8 cellular contexts compared by ENCODE assay signal in genomic region chr10:102119417-102120141, GRCh38. TPM values are rescaled to one million over a fixed set of nuclear protein-coding genes. Genes with fewer than 3 reads are reported as not detected.
DNase-seq lines count a peak whose midpoint lies in the region; ATAC-seq, FAIRE-seq and TF ChIP-seq lines count a peak whose summit lies in the region.

No MANE protein-coding gene starts in this region.

- H3K4me1 Mint-ChIP-seq in CD8-positive, alpha-beta memory T cell, result peaks cover 54 to 75% (median 72%) of the 10 kb centered on the region in 3 donors

- no peaks in the 10 kb centered on the region for H3K27me3 ChIP-seq in CD8-positive, alpha-beta memory T cell (ENCODE audit: insufficient read depth, low read length, poor library complexity, severe bottlenecking)
- H3K27me3 ChIP-seq in K562 (ENCODE audit: control insufficient read depth in 2 of 2, insufficient read depth in 2 of 2, low read length in 2 of 2), result no peaks in the 10 kb centered on the region
- no peaks in the 10 kb centered on the region for H3K27me3 ChIP-seq in rectal smooth muscle tissue (ENCODE audit: control insufficient read depth, insufficient read depth, low read length)

- H3K36me3 Mint-ChIP-seq in CD8-positive, alpha-beta memory T cell, result peaks cover 0 to 9% (median 0%) of the 10 kb centered on the region in 3 donors

- TF ChIP-seq CTCF in K562 (IDR thresholded peaks at IDR 0.05 in 2 of 3, conservative IDR thresholded peaks at IDR 0.05 in 1 of 3; ENCODE audit: insufficient read depth in 2 of 3, low read depth in 1 of 3, low read length in 3 of 3), result no peak

- peak overlapping the region; percentile 83 to 95 for H3K9ac ChIP-seq in K562 (ENCODE audit: insufficient read depth in 1 of 2, low read depth in 2 of 2, low read length in 2 of 2)
- H3K9ac ChIP-seq in rectal smooth muscle tissue (ENCODE audit: low read length), result peak overlapping the region; percentile 94

- H3K27me3 Mint-ChIP-seq in CD8-positive, alpha-beta memory T cell, result no peaks in the 10 kb centered on the region

- WGBS in K562 (ENCODE audit: insufficient coverage, low coverage, missing lambda C conversion rate), result 1% methylated on average over 12 of the region's 22 CpGs

- no peaks in the 10 kb centered on the region for H3K9me1 ChIP-seq in K562 (ENCODE audit: control insufficient read depth, insufficient read depth, low read length)

- peak overlapping the region; percentile 96 for H3K27ac ChIP-seq in CD8-positive, alpha-beta memory T cell (ENCODE audit: low read depth, low read length)
- peak overlapping the region; percentile 90 for H3K27ac ChIP-seq in K562 (ENCODE audit: extremely low read depth, low read depth, low read length)
- H3K27ac ChIP-seq in rectal smooth muscle tissue (ENCODE audit: low read depth, low read length), result peak overlapping the region; percentile 100

- H3K27ac Mint-ChIP-seq in CD8-positive, alpha-beta memory T cell, result peak overlapping the region; percentile 90 to 98 (median 96)

- peaks cover 60% of the 10 kb centered on the region for H3K4me1 ChIP-seq in CD8-positive, alpha-beta memory T cell (ENCODE audit: insufficient read depth, low read length)
- H3K4me1 ChIP-seq in K562 (replicated peaks in 1 of 2; ENCODE audit: control insufficient read depth in 2 of 2, insufficient read depth in 2 of 2, low read length in 2 of 2) (peaks cover 39 to 54% of the 10 kb centered on the region in 2 experiments), rectal smooth muscle tissue (ENCODE audit: control insufficient read depth, insufficient read depth, low read length) (peaks cover 34% of the 10 kb centered on the region)

- no peak for TF ChIP-seq RAD21 in K562 (CRISPR knock-in tag; conservative IDR thresholded peaks at IDR 0.05 in 1 of 2, IDR thresholded peaks at IDR 0.05 in 1 of 2)

- CTCF ChIA-PET in CD8-positive, alpha-beta memory T cell (lab: Charles Lee), result interaction anchor here (0.9 to 1.6 kb wide), 3 partner anchors 13 to 47 kb away, joined by 3 to 4 read pairs (median 3); partner anchors contain the start of genes NOLC1 and PPRC1
- CTCF ChIA-PET in K562 (lab: Yijun Ruan, JAX; ENCODE audit: low intra/inter-chr PET ratio), result interaction anchor here (0.6 kb wide), 1 partner anchor 10 kb away, joined by 3 read pairs; no protein-coding TSS in a partner anchor

- no peaks in the 10 kb centered on the region for H4K20me1 ChIP-seq in K562 (replicated peaks; ENCODE audit: control insufficient read depth, insufficient read depth, low read length)

- peak overlapping the region; percentile 59; the same call in 1 of the 2 replicates for H2AFZ ChIP-seq in K562 (ENCODE audit: low read depth, low read length)

- peak overlapping the region; percentile 82 for H3K4me3 ChIP-seq in CD8-positive, alpha-beta memory T cell (ENCODE audit: low read length)
- H3K4me3 ChIP-seq in K562 (peak overlapping the region; percentile 83), rectal smooth muscle tissue (ENCODE audit: low read length) (peak overlapping the region; percentile 94)

- no peaks in the 10 kb centered on the region for H3K9me3 ChIP-seq in CD8-positive, alpha-beta memory T cell (ENCODE audit: low read length)
- no peaks in the 10 kb centered on the region for H3K9me3 ChIP-seq in K562 (replicated peaks; ENCODE audit: control insufficient read depth, insufficient read depth, low read depth, low read length)

- peak; percentile 54 for FAIRE-seq in K562 (lab: Jason Lieb, UNC)

- in situ Hi-C loops in K562 (cut with MboI), result no loop called here

- peak; percentile 10; the same call in 1 of the 2 replicates for TF ChIP-seq POLR2A in K562 (conservative IDR thresholded peaks at IDR 0.05)

- peak overlapping the region; percentile 91 for H3K4me2 ChIP-seq in K562 (ENCODE audit: insufficient read depth, low read length)

- peak overlapping the region; percentile 89 to 97 (median 94) for H3K4me3 Mint-ChIP-seq in CD8-positive, alpha-beta memory T cell

- peak in 4 of 5 donors; percentile 30 to 64 (median 48) for DNase-seq in CD8-positive, alpha-beta memory T cell
- DNase-seq in K562 (ENCODE audit: extremely low read depth in 1 of 4, low spot score in 3 of 4) (peak; percentile 80 to 93 (median 82)), hepatic stellate cell (ENCODE audit: low spot score) (peak; percentile 92), cerebellar nuclear complex (lab: John Stamatoyannopoulos, UW) (no peak)

- no TSS peak for BruUV-seq in K562 (replicated peaks; lab: Mats Ljungman, UMichigan)

- no peaks in the 10 kb centered on the region for H3K36me3 ChIP-seq in CD8-positive, alpha-beta memory T cell (ENCODE audit: insufficient read depth, low read length)
- H3K36me3 ChIP-seq in K562 (ENCODE audit: control insufficient read depth, insufficient read depth, low read length) (0 out of 3 replicates have a peak, but pooled peaks cover 2% of the 10 kb centered on the region), rectal smooth muscle tissue (ENCODE audit: control insufficient read depth, insufficient read depth, low read length) (no peaks in the 10 kb centered on the region)

- ATAC-seq in HG03354 (IDR thresholded peaks at IDR 0.05; ENCODE audit: poor library complexity, severe bottlenecking, unreplicated experiment) (peak; percentile 1), SK-N-SH treated with all-trans-retinoic acid at 6 μM for 48 hours (peak; percentile 23), K562 (peak; percentile 37), HG03439 (IDR thresholded peaks at IDR 0.05; ENCODE audit: unreplicated experiment) (no peak)

- POLR2A ChIA-PET in CD8-positive, alpha-beta memory T cell (lab: Charles Lee), result interaction anchor here (0.6 to 1.2 kb wide), 4 partner anchors 12 to 35 kb away, joined by 3 to 5 read pairs (median 4); partner anchors contain the start of gene PPRC1
- POLR2A ChIA-PET in K562 (lab: Yijun Ruan, JAX), result interaction anchor here (0.6 kb wide), 1 partner anchor 70 kb away, joined by 3 read pairs; no protein-coding TSS in a partner anchor

- peaks cover 67% of the 10 kb centered on the region for H3K79me2 ChIP-seq in K562 (ENCODE audit: control insufficient read depth, insufficient read depth, low read length)

- no peaks in the 10 kb centered on the region for H3K9me3 Mint-ChIP-seq in CD8-positive, alpha-beta memory T cell

- no peak for TF ChIP-seq EP300 in K562 (IDR thresholded peaks at IDR 0.05; ENCODE audit: low read length)

- intact Hi-C loops in K562 (cut with micrococcal nuclease), result loop anchor here (10.0 kb wide), 1 partner anchor 275 kb away; the partner anchor contains the start of gene KCNIP2

RNA-seq across cellular contexts. Expression of gene LDB1, which starts 0.6 kb away (rescaled TPM):
- total RNA-seq in CD8-positive, alpha-beta memory T cell, result 10 to 100 TPM; 64.3 to 64.8 TPM
- polyA plus RNA-seq in CD8-positive, alpha-beta memory T cell, result 36.0 TPM
- 255 and 520 TPM in 2 replicates for total RNA-seq in K562 (2011; cell fraction: chromatin; rRNA removed; ENCODE audit: low replicate concordance)
- total RNA-seq in K562 (2011; cell fraction: nucleolus; rRNA removed), result 309 and 317 TPM in 2 replicates
- 210 and 273 TPM in 2 replicates for total RNA-seq in K562 (2011; cell fraction: nucleoplasm; rRNA removed)
- total RNA-seq in K562 (2014; rRNA removed) (73.2 and 86.2 TPM in 2 replicates), K562 (2014; rRNA removed; fragmentation: Illumina TruSeq; extraction: Trizol) (46.5 and 57.1 TPM in 2 replicates), K562 (2015; rRNA removed; fragmentation: Illumina TruSeq; extraction: Trizol) (105 and 107 TPM in 2 replicates), K562 (2021) (120 and 136 TPM in 2 replicates)
- polyA plus RNA-seq in K562 (2011; rRNA removed) (137 and 167 TPM in 2 replicates), K562 (2014; fragmentation: Illumina TruSeq; extraction: Trizol) (133 and 137 TPM in 2 replicates), K562 (2014; fragmentation: Nextera tagmentation; extraction: Ambion mirVana) (1 to 10 TPM; 1.9 TPM), K562 (2014; rRNA removed) (111 and 117 TPM in 2 replicates)
- 165 and 219 TPM in 2 replicates for polyA plus RNA-seq in K562 (2011; cell fraction: cytosol; rRNA removed)
- 807 and 1,010 TPM in 2 replicates for polyA plus RNA-seq in K562 (2011; cell fraction: nucleus; rRNA removed)
- polyA plus RNA-seq in K562 (2012), result 90.4 and 133 TPM in 2 replicates
- 102 and 187 TPM in 2 replicates for polyA minus RNA-seq in K562 (2011; rRNA and poly(A)+ RNA removed)
- polyA minus RNA-seq in K562 (2011; cell fraction: cytosol; rRNA and poly(A)+ RNA removed), result 80.4 and 97.7 TPM in 2 replicates
- 105 and 141 TPM in 2 replicates for polyA minus RNA-seq in K562 (2011; cell fraction: nucleus; rRNA and poly(A)+ RNA removed)

RNA-seq across cellular contexts. Expression of gene PPRC1, which starts 13.3 kb away (rescaled TPM):
- total RNA-seq in CD8-positive, alpha-beta memory T cell, result 100 to 1,000 TPM; 105 to 106 TPM
- polyA plus RNA-seq in CD8-positive, alpha-beta memory T cell, result 20.7 TPM
- total RNA-seq in K562 (2011; cell fraction: chromatin; rRNA removed; ENCODE audit: low replicate concordance), result 77.8 and 159 TPM in 2 replicates
- total RNA-seq in K562 (2011; cell fraction: nucleolus; rRNA removed), result 67.4 and 76.5 TPM in 2 replicates
- 77.6 and 87.0 TPM in 2 replicates for total RNA-seq in K562 (2011; cell fraction: nucleoplasm; rRNA removed)
- 11.8 and 16.8 TPM in 2 replicates for total RNA-seq in K562 (2014; rRNA removed)
- 13.4 and 16.2 TPM in 2 replicates for total RNA-seq in K562 (2014; rRNA removed; fragmentation: Illumina TruSeq; extraction: Trizol)
- total RNA-seq in K562 (2015; rRNA removed; fragmentation: Illumina TruSeq; extraction: Trizol), result 16.2 and 17.0 TPM in 2 replicates
- total RNA-seq in K562 (2021), result 43.1 and 44.0 TPM in 2 replicates
- polyA plus RNA-seq in K562 (2011; rRNA removed), result 13.6 and 21.6 TPM in 2 replicates
- polyA plus RNA-seq in K562 (2011; cell fraction: cytosol; rRNA removed), result 13.9 and 15.5 TPM in 2 replicates
- 46.7 and 61.2 TPM in 2 replicates for polyA plus RNA-seq in K562 (2011; cell fraction: nucleus; rRNA removed)
- polyA plus RNA-seq in K562 (2012), result 19.6 and 31.0 TPM in 2 replicates
- polyA plus RNA-seq in K562 (2014; fragmentation: Illumina TruSeq; extraction: Trizol), result 44.0 and 47.1 TPM in 2 replicates
- 1 to 10 TPM; 8.5 to 9.0 TPM for polyA plus RNA-seq in K562 (2014; fragmentation: Nextera tagmentation; extraction: Ambion mirVana)
- 24.1 and 27.4 TPM in 2 replicates for polyA plus RNA-seq in K562 (2014; rRNA removed)
- 25.9 and 29.7 TPM in 2 replicates for polyA minus RNA-seq in K562 (2011; rRNA and poly(A)+ RNA removed)
- 27.4 and 28.0 TPM in 2 replicates for polyA minus RNA-seq in K562 (2011; cell fraction: cytosol; rRNA and poly(A)+ RNA removed)
- polyA minus RNA-seq in K562 (2011; cell fraction: nucleus; rRNA and poly(A)+ RNA removed), result 22.3 and 23.7 TPM in 2 replicates

RNA-seq across cellular contexts. Expression of gene NOLC1, which starts 32.6 kb away (rescaled TPM):
- total RNA-seq in CD8-positive, alpha-beta memory T cell, result 100 to 1,000 TPM; 304 to 330 TPM
- 76.6 TPM for polyA plus RNA-seq in CD8-positive, alpha-beta memory T cell
- total RNA-seq in K562 (2011; cell fraction: chromatin; rRNA removed; ENCODE audit: low replicate concordance), result 57.7 and 71.1 TPM in 2 replicates
- 38.7 and 40.0 TPM in 2 replicates for total RNA-seq in K562 (2011; cell fraction: nucleolus; rRNA removed)
- total RNA-seq in K562 (2011; cell fraction: nucleoplasm; rRNA removed), result 43.8 and 54.6 TPM in 2 replicates
- total RNA-seq in K562 (2014; rRNA removed) (165 TPM in 2 replicates), K562 (2014; rRNA removed; fragmentation: Illumina TruSeq; extraction: Trizol) (134 and 144 TPM in 2 replicates), K562 (2015; rRNA removed; fragmentation: Illumina TruSeq; extraction: Trizol) (130 and 142 TPM in 2 replicates), K562 (2021) (153 and 170 TPM in 2 replicates)
- polyA plus RNA-seq in K562 (2011; rRNA removed) (133 and 201 TPM in 2 replicates), K562 (2014; fragmentation: Illumina TruSeq; extraction: Trizol) (262 and 310 TPM in 2 replicates), K562 (2014; fragmentation: Nextera tagmentation; extraction: Ambion mirVana) (100 to 1,000 TPM; 102 to 165 TPM), K562 (2014; rRNA removed) (158 and 169 TPM in 2 replicates)
- polyA plus RNA-seq in K562 (2011; cell fraction: cytosol; rRNA removed), result 89.5 and 95.0 TPM in 2 replicates
- polyA plus RNA-seq in K562 (2011; cell fraction: nucleus; rRNA removed), result 69.8 and 74.0 TPM in 2 replicates
- 61.8 and 129 TPM in 2 replicates for polyA plus RNA-seq in K562 (2012)
- polyA minus RNA-seq in K562 (2011; rRNA and poly(A)+ RNA removed), result 205 and 242 TPM in 2 replicates
- 72.9 and 103 TPM in 2 replicates for polyA minus RNA-seq in K562 (2011; cell fraction: cytosol; rRNA and poly(A)+ RNA removed)
- polyA minus RNA-seq in K562 (2011; cell fraction: nucleus; rRNA and poly(A)+ RNA removed), result 13.9 and 24.5 TPM in 2 replicates

RNA-seq across cellular contexts. Expression of gene HPS6, which starts 54.4 kb away (rescaled TPM):
- 10 to 100 TPM; 25.3 to 27.0 TPM for total RNA-seq in CD8-positive, alpha-beta memory T cell
- polyA plus RNA-seq in CD8-positive, alpha-beta memory T cell, result 30.4 TPM
- 1.9 and 6.9 TPM in 2 replicates for total RNA-seq in K562 (2011; cell fraction: chromatin; rRNA removed; ENCODE audit: low replicate concordance)
- total RNA-seq in K562 (2011; cell fraction: nucleolus; rRNA removed), result 8.7 and 9.2 TPM in 2 replicates
- 2.4 and 3.9 TPM in 2 replicates for total RNA-seq in K562 (2011; cell fraction: nucleoplasm; rRNA removed)
- total RNA-seq in K562 (2014; rRNA removed), result 12.7 and 17.6 TPM in 2 replicates
- 2.3 and 3.8 TPM in 2 replicates for total RNA-seq in K562 (2014; rRNA removed; fragmentation: Illumina TruSeq; extraction: Trizol)
- 7.7 and 8.2 TPM in 2 replicates for total RNA-seq in K562 (2015; rRNA removed; fragmentation: Illumina TruSeq; extraction: Trizol)
- total RNA-seq in K562 (2021), result 14.0 and 15.1 TPM in 2 replicates
- polyA plus RNA-seq in K562 (2011; rRNA removed), result 2.7 and 3.0 TPM in 2 replicates
- 3.3 and 9.2 TPM in 2 replicates for polyA plus RNA-seq in K562 (2011; cell fraction: cytosol; rRNA removed)
- polyA plus RNA-seq in K562 (2011; cell fraction: nucleus; rRNA removed), result 2.3 and 3.7 TPM in 2 replicates
- polyA plus RNA-seq in K562 (2012), result 7.3 and 7.7 TPM in 2 replicates
- polyA plus RNA-seq in K562 (2014; fragmentation: Illumina TruSeq; extraction: Trizol), result 4.5 and 6.4 TPM in 2 replicates
- under 1 TPM; 0.45 to 0.55 TPM for polyA plus RNA-seq in K562 (2014; fragmentation: Nextera tagmentation; extraction: Ambion mirVana)
- polyA plus RNA-seq in K562 (2014; rRNA removed), result 6.7 and 8.3 TPM in 2 replicates
- polyA minus RNA-seq in K562 (2011; rRNA and poly(A)+ RNA removed), result 2.8 and 4.2 TPM in 2 replicates
- 5.6 and 6.1 TPM in 2 replicates for polyA minus RNA-seq in K562 (2011; cell fraction: cytosol; rRNA and poly(A)+ RNA removed)
- polyA minus RNA-seq in K562 (2011; cell fraction: nucleus; rRNA and poly(A)+ RNA removed), result 6.1 and 8.1 TPM in 2 replicates

Comparison
In these comparisons a context has a peak if more than half of its experiments do, and no peak if none do; other contexts are left out.
1. DNase-seq: peak in CD8-positive, alpha-beta memory T cell (4 of 5), K562 (4 of 4) and hepatic stellate cell (single experiment); none in cerebellar nuclear complex (0 of 2).
2. Peak in every context shown above with its lines, with median percentiles within 50 percentile points of each other: H3K27ac ChIP-seq and H3K4me3 ChIP-seq.